Comparison of ENCODE assay signal across 8 cellular contexts in genomic region chrX:14039344-14039743, GRCh38. TPM values are rescaled to one million over a fixed set of nuclear protein-coding genes. Genes with fewer than 3 reads are reported as not detected.
DNase-seq lines count a peak whose midpoint lies in the region; ATAC-seq and TF ChIP-seq lines count a peak whose summit lies in the region.

No MANE protein-coding gene starts in this region.

- H3K36me3 ChIP-seq in HCT116 (ENCODE audit: control insufficient read depth in 1 of 2, insufficient read depth in 2 of 2, low read length in 2 of 2) (no peaks in the 10 kb centered on the region), thoracic aorta (no peaks in the 10 kb centered on the region)

- no peaks in the 10 kb centered on the region for H3K9me2 ChIP-seq in HCT116 (ENCODE audit: insufficient read depth)

- ATAC-seq in HCT116 (peak; percentile 78), thoracic aorta (ENCODE audit: insufficient number of reproducible peaks, low FRiP score, low read depth) (no peak), HG03460 (IDR thresholded peaks at IDR 0.05; ENCODE audit: unreplicated experiment) (no peak)

- CTCF ChIA-PET in HCT116 (lab: Charles Lee), result interaction anchor here (0.9 kb wide), 1 partner anchor 1204 kb away, joined by 5 read pairs; no protein-coding TSS in a partner anchor

- POLR2A ChIA-PET in HCT116 (lab: Charles Lee), result no interaction called here

- no peak overlapping the region for H3K4me3 ChIP-seq in HCT116 (replicated peaks in 1 of 2; ENCODE audit: low read depth in 1 of 2, low read length in 2 of 2)
- H3K4me3 ChIP-seq in thoracic aorta, result no peak overlapping the region

- no peak for TF ChIP-seq POLR2A in HCT116 (IDR thresholded peaks at IDR 0.05; ENCODE audit: borderline replicate concordance, extremely low read depth, insufficient read depth, insufficient read length)

- H4K20me1 ChIP-seq in HCT116 (ENCODE audit: insufficient read depth), result no peaks in the 10 kb centered on the region

- H3K9me3 ChIP-seq in HCT116 (ENCODE audit: control insufficient read depth in 1 of 2, insufficient read depth in 1 of 2, low read depth in 1 of 2, low read length in 2 of 2) (no peaks in the 10 kb centered on the region), thoracic aorta (no peaks in the 10 kb centered on the region)

- intact Hi-C loops in HCT116 (cut with micrococcal nuclease), result loop anchor here (10.0 kb wide), 1 partner anchor 1085 kb away; no protein-coding TSS in a partner anchor

- no peaks in the 10 kb centered on the region for H3K27me3 ChIP-seq in HCT116 (ENCODE audit: insufficient read depth, low read length)
- no peaks in the 10 kb centered on the region for H3K27me3 ChIP-seq in thoracic aorta (replicated peaks; ENCODE audit: insufficient read depth)

- TF ChIP-seq CTCF in HCT116 (IDR thresholded peaks at IDR 0.05 in 2 of 3, conservative IDR thresholded peaks at IDR 0.05 in 1 of 3; ENCODE audit: borderline replicate concordance in 1 of 3, insufficient read depth in 1 of 3, low read depth in 2 of 3, low read length in 2 of 3) (peak; percentile 27 to 61 (median 43); a peak in 4 of 6 replicates), thoracic aorta (IDR thresholded peaks at IDR 0.05) (peak; percentile 42)

- no peak overlapping the region for H2AFZ ChIP-seq in HCT116 (ENCODE audit: low read depth, low read length, poor library complexity, severe bottlenecking)

- BruUV-seq in HCT116 (replicated peaks; lab: Mats Ljungman, UMichigan), result no TSS peak

- H3K27ac ChIP-seq in HCT116 (ENCODE audit: low read depth, low read length), result no peak overlapping the region
- H3K27ac ChIP-seq in thoracic aorta, result no peak overlapping the region

- DNase-seq in GM03348 (ENCODE audit: low spot score), result peak; percentile 26
- DNase-seq in HCT116 (ENCODE audit: low read depth, low spot score), result no peak
- peak; percentile 23 for DNase-seq in NCI-H2107 (lab: John Stamatoyannopoulos, UW)
- DNase-seq in activated CD4-positive, alpha-beta T cell treated with anti-CD3 and anti-CD28 coated beads for 24 hours (ENCODE audit: low read depth in 2 of 2), result peak; percentile 21 to 60
- peak; percentile 46 to 57 for DNase-seq in dermis microvascular lymphatic vessel endothelial cell (ENCODE audit: low read depth in 2 of 2)
- peak; percentile 43 for DNase-seq in myocyte (ENCODE audit: low read depth)
- DNase-seq in thoracic aorta (ENCODE audit: low spot score), result no peak

- no peak overlapping the region for H3K4me2 ChIP-seq in HCT116 (ENCODE audit: low read length)

- H3K9ac ChIP-seq in HCT116 (ENCODE audit: low read length), result no peak overlapping the region

- RAD21 ChIA-PET in HCT116 (lab: Charles Lee; ENCODE audit: low non-redundant PET in 1 of 2, low total read pairs in 2 of 2, uncharacterized antibody in 2 of 2, unreplicated experiment in 2 of 2), result no interaction called here

- peak; percentile 81 for TF ChIP-seq RAD21 in HCT116 (IDR thresholded peaks at IDR 0.05; ENCODE audit: low read depth)

- H3K79me2 ChIP-seq in HCT116 (ENCODE audit: insufficient read depth, low read length), result no peaks in the 10 kb centered on the region

- H3K4me1 ChIP-seq in HCT116 (ENCODE audit: control insufficient read depth in 1 of 2, insufficient read depth in 2 of 2, low read length in 2 of 2), result no peaks in the 10 kb centered on the region
- H3K4me1 ChIP-seq in thoracic aorta (ENCODE audit: control insufficient read depth in 1 of 2, low read depth in 2 of 2), result no peaks in the 10 kb centered on the region

TF ChIP-seq in HCT116, 20 proteins besides CTCF, POLR2A, EP300 and RAD21:
- TF ChIP-seq REST (IDR thresholded peaks at IDR 0.05; ENCODE audit: low read depth) (no peak), ZBTB33 (IDR thresholded peaks at IDR 0.05; ENCODE audit: extremely low read depth, insufficient replicate concordance, low read length) (no peak), CEBPB (IDR thresholded peaks at IDR 0.05; ENCODE audit: low read depth) (no peak), YY1 (IDR thresholded peaks at IDR 0.05; ENCODE audit: extremely low read depth, insufficient replicate concordance, low read depth, low read length) (no peak), POLR2AphosphoS5 (IDR thresholded peaks at IDR 0.05; ENCODE audit: low read depth, low read length) (no peak), FOSL1 (IDR thresholded peaks at IDR 0.05; ENCODE audit: low read depth) (no peak), ZNF274 (IDR thresholded peaks at IDR 0.05; ENCODE audit: low read depth, low read length) (no peak), JUND (IDR thresholded peaks at IDR 0.05) (no peak)

RNA-seq across cellular contexts. Expression of gene GEMIN8, which starts 9.7 kb away (rescaled TPM):
- 11.3 TPM for total RNA-seq in HCT116 (2021; ENCODE audit: unreplicated experiment)
- polyA plus RNA-seq in HCT116 (2012), result 11.9 and 13.5 TPM in 2 replicates
- 10.8 and 14.5 TPM in 2 replicates for total RNA-seq in dermis microvascular lymphatic vessel endothelial cell
- total RNA-seq in myocyte, result 14.2 and 18.4 TPM in 2 replicates
- polyA plus RNA-seq in myocyte (2012), result 15.5 TPM
- total RNA-seq in thoracic aorta, result 10 to 100 TPM in 1 of 2 donors, 1 to 10 TPM in 1; 9.8 to 23.7 TPM

Comparison
In these comparisons a context has a peak if more than half of its experiments do, and no peak if none do; other contexts are left out.
1. DNase-seq: peak in GM03348 (single experiment), NCI-H2107 (single experiment), activated CD4-positive, alpha-beta T cell treated with anti-CD3 and anti-CD28 coated beads for 24 hours (2 of 2), dermis microvascular lymphatic vessel endothelial cell (2 of 2) and myocyte (single experiment); none in HCT116 (single experiment) and thoracic aorta (single experiment).